In genomic region chr12:49358548-49359141, GRCh38 we compare ENCODE assay signal across 8 cellular contexts. TPM values are rescaled to one million over a fixed set of nuclear protein-coding genes. Genes with fewer than 3 reads are reported as not detected.
A peak's percentile ranks its signal among the peaks of the same experiment; 100 is the strongest.
DNase-seq lines count a peak whose midpoint lies in the region; ATAC-seq, FAIRE-seq and TF ChIP-seq lines count a peak whose summit lies in the region.

No MANE protein-coding gene starts in this region.

- H3K9me3 ChIP-seq in Caco-2 (no peaks in the 10 kb centered on the region), thyroid gland (no peaks in the 10 kb centered on the region)

- no peak overlapping the region for H3K27ac ChIP-seq in thyroid gland

- TF ChIP-seq CTCF in Caco-2 (IDR thresholded peaks at IDR 0.05; ENCODE audit: insufficient read depth in 1 of 2, low read depth in 1 of 2, low read length in 1 of 2, severe bottlenecking in 1 of 2, unreplicated experiment in 1 of 2) (peak; percentile 87 to 91), thyroid gland (IDR thresholded peaks at IDR 0.05) (peak; percentile 47 to 93 (median 81))

- whole genome bisulfite sequencing in thyroid gland, 2 donors = 10 to 16% methylated on average over 4 of the region's 4 CpGs

- no peaks in the 10 kb centered on the region for H3K27me3 ChIP-seq in Caco-2 (replicated peaks; ENCODE audit: control insufficient read depth, insufficient read depth, low read length)
- H3K27me3 ChIP-seq in thyroid gland = no peaks in the 10 kb centered on the region

- BruUV-seq in Caco-2 (replicated peaks; lab: Mats Ljungman, UMichigan) = no TSS peak

- H3K4me1 Mint-ChIP-seq in Caco-2 (ENCODE audit: low read depth, unreplicated experiment) = peaks cover 9% of the 10 kb centered on the region

- POLR2A ChIA-PET in Caco-2 (lab: Charles Lee) = interaction anchor here (0.7 to 1.4 kb wide), 4 partner anchors 8 to 36 kb away, joined by 3 to 11 read pairs (median 4); partner anchors contain the start of gene SPATS2

- H3K36me3 ChIP-seq in Caco-2 (ENCODE audit: control insufficient read depth, insufficient read depth, low read length) (no peaks in the 10 kb centered on the region), thyroid gland (no peaks in the 10 kb centered on the region)

- intact Hi-C loops in Caco-2 (cut with micrococcal nuclease; ENCODE audit: unreplicated experiment) = loop anchor here (1.0 to 2.0 kb wide), 4 partner anchors 156 to 264 kb away; partner anchors contain the start of gene PRPF40B
- intact Hi-C loops in thyroid gland (cut with DNase I) = no loop called here

- no peak overlapping the region for H3K27ac Mint-ChIP-seq in Caco-2 (ENCODE audit: unreplicated experiment)

- H3K4me3 ChIP-seq in Caco-2 (ENCODE audit: low read depth, low read length) (no peak overlapping the region), thyroid gland (replicated peaks in 1 of 3) (no peak overlapping the region)

- peak; percentile 87 for FAIRE-seq in H54 (lab: Jason Lieb, UNC)

- ATAC-seq in left lobe of liver (peak; percentile 90), GM19463 (IDR thresholded peaks at IDR 0.05; ENCODE audit: unreplicated experiment) (no peak)

- no peaks in the 10 kb centered on the region for H3K36me3 Mint-ChIP-seq in Caco-2 (ENCODE audit: insufficient read depth, unreplicated experiment)

- H3K27me3 Mint-ChIP-seq in Caco-2 (ENCODE audit: insufficient read depth, unreplicated experiment) = no peaks in the 10 kb centered on the region

- no peak overlapping the region for H3K4me3 Mint-ChIP-seq in Caco-2 (ENCODE audit: unreplicated experiment)

- TF ChIP-seq POLR2A in H54 (IDR thresholded peaks at IDR 0.05; ENCODE audit: low read depth, low read length) (no peak), thyroid gland (IDR thresholded peaks at IDR 0.05) (no peak)

- CTCF ChIA-PET in Caco-2 (lab: Charles Lee) = interaction anchor here (0.6 to 4.9 kb wide), 31 partner anchors 8 to 289 kb away, joined by 3 to 178 read pairs (median 4); partner anchors contain the start of genes DNAJC22, KCNH3, RHEBL1 and SPATS2

- H3K4me1 ChIP-seq in Caco-2 (no peaks in the 10 kb centered on the region), thyroid gland (no peaks in the 10 kb centered on the region)

- DNase-seq in Caco-2 (peak; percentile 77 to 80), H54 (ENCODE audit: insufficient read length, low spot score) (no peak), NCI-H2081 (lab: John Stamatoyannopoulos, UW) (peak; percentile 65 to 71), T-helper 1 cell (peak in 3 of 5 donors; percentile 21 to 66 (median 53)), cerebellum (ENCODE audit: low spot score) (peak; percentile 74), left lobe of liver (ENCODE audit: low spot score) (peak; percentile 44), thyroid gland (peak; percentile 56 to 57)

- H3K9me3 Mint-ChIP-seq in Caco-2 (ENCODE audit: unreplicated experiment) = no peaks in the 10 kb centered on the region

RNA-seq across cellular contexts. Expression of gene SPATS2, which starts 8.6 kb away (rescaled TPM):
- total RNA-seq in Caco-2 (2022) (43.1 and 48.9 TPM in 2 replicates), cerebellum (59.9 TPM), left lobe of liver (5.9 TPM), thyroid gland (10 to 100 TPM; 24.7 to 37.8 (median 30.1) TPM)

RNA-seq across cellular contexts. Expression of gene DNAJC22, which starts 12.0 kb away (rescaled TPM):
- 40.6 and 47.7 TPM in 2 replicates for total RNA-seq in Caco-2 (2022)
- total RNA-seq in cerebellum = 1.4 TPM
- 42.3 TPM for total RNA-seq in left lobe of liver
- 10 to 100 TPM; 10.3 to 19.5 (median 17.5) TPM for total RNA-seq in thyroid gland

RNA-seq across cellular contexts. Expression of gene C1QL4, which starts 21.7 kb away (rescaled TPM):
- total RNA-seq in Caco-2 (2022) = 2.6 and 3.6 TPM in 2 replicates
- 2.7 TPM for total RNA-seq in cerebellum
- total RNA-seq in left lobe of liver = not detected
- total RNA-seq in thyroid gland = 1 to 10 TPM in 1 of 4 donors, under 1 TPM in 2, not detected in 1; 0.67 to 1.2 (median 0.73) TPM

RNA-seq across cellular contexts. Expression of gene TROAP, which starts 35.6 kb away (rescaled TPM):
- total RNA-seq in Caco-2 (2022) = 134 and 135 TPM in 2 replicates
- 6.7 TPM for total RNA-seq in cerebellum
- total RNA-seq in left lobe of liver = 0.48 TPM
- total RNA-seq in thyroid gland = 1 to 10 TPM in 1 of 4 donors, under 1 TPM in 2, not detected in 1; 0.56 to 2.6 (median 0.96) TPM
